9 cellular contexts compared by ENCODE assay signal in the genomic region with DNA sequence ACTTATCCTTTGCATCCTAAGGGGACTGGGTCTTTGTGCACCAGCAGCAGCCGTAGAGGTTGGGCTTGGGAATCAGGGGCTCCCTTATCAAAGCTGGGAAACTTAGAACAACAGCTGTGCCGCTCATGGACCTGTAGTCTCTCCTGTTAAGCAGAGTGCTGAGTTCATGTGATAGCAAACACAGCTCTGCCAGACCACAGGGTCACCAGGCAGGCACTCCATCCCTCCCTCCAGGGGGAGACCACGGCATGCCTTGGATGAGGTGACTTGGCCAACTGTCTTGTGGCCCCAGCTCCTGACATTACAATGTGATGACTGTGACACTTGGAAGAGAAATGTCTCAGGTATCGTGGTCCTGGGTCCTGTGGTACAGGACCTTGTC. TPM values are rescaled to one million over a fixed set of nuclear protein-coding genes. Genes with fewer than 3 reads are reported as not detected.
DNase-seq lines count a peak whose midpoint lies in the region; ATAC-seq and TF ChIP-seq lines count a peak whose summit lies in the region.
"Had no signal": no experiment of that assay in that cellular context is flagged by ENCODE, and none has a peak within 500 bp of the region (broad histone marks: within the 10 kb centered on the region; RNA-seq: fewer than 3 reads in every experiment).

No MANE protein-coding gene starts in this region.

- peak; percentile 58 for DNase-seq in activated CD8-positive, alpha-beta memory T cell treated with anti-CD3 and anti-CD28 coated beads for 24 hours
- DNase-seq in activated CD8-positive, alpha-beta memory T cell treated with anti-CD3 and anti-CD28 coated beads, Interleukin-2, amount 50 U/mL, for 4 hours = no peak
- no peak for DNase-seq in activated CD8-positive, alpha-beta T cell treated with anti-CD3 and anti-CD28 coated beads for 36 hours
- no peak for DNase-seq in kidney epithelial cell (ENCODE audit: low read depth)
- DNase-seq in testis = peak; percentile 13
- no peak for DNase-seq in cerebellar cortex (ENCODE audit: low spot score)
- DNase-seq in NCI-H2107 treated with DMSO at 0.1 percent for 48 hours (lab: John Stamatoyannopoulos, UW; ENCODE audit: unreplicated experiment) = no peak
- no peak for DNase-seq in NCI-H1105 treated with DMSO at 0.1 percent for 48 hours (lab: John Stamatoyannopoulos, UW)
- DNase-seq: cerebellar nuclear complex had no signal

- H3K4me3 ChIP-seq in kidney epithelial cell (ENCODE audit: low read depth, low read length) (no peak overlapping the region), testis (no peak overlapping the region)

- peak overlapping the region; percentile 88 for H3K27ac Mint-ChIP-seq in activated CD8-positive, alpha-beta T cell treated with anti-CD3 and anti-CD28 coated beads for 36 hours

- POLR2A ChIA-PET in activated CD8-positive, alpha-beta T cell treated with anti-CD3 and anti-CD28 coated beads for 36 hours (lab: Charles Lee) = interaction anchor here (0.8 to 1.8 kb wide), 11 partner anchors 10 to 83 kb away, joined by 3 to 5 read pairs (median 3); a partner anchor contains a TSS

- H3K9me3 Mint-ChIP-seq in activated CD8-positive, alpha-beta T cell treated with anti-CD3 and anti-CD28 coated beads for 36 hours = peaks cover 21% of the 10 kb centered on the region

- no peak for TF ChIP-seq POLR2A in testis (IDR thresholded peaks at IDR 0.05)

- H3K36me3 ChIP-seq in kidney epithelial cell (ENCODE audit: control insufficient read depth, insufficient read depth, low read length) (no peaks in the 10 kb centered on the region), testis (ENCODE audit: low read depth, missing control alignments) (no peaks in the 10 kb centered on the region)

- CTCF ChIA-PET in activated CD8-positive, alpha-beta T cell treated with anti-CD3 and anti-CD28 coated beads for 36 hours (lab: Charles Lee) = interaction anchor here (0.9 to 15.4 kb wide), 6 partner anchors 11 to 58 kb away, joined by 3 to 183 read pairs (median 6); no protein-coding TSS in a partner anchor

- no peak overlapping the region for H3K4me3 Mint-ChIP-seq in activated CD8-positive, alpha-beta T cell treated with anti-CD3 and anti-CD28 coated beads for 36 hours

- intact Hi-C loops in activated CD8-positive, alpha-beta T cell treated with anti-CD3 and anti-CD28 coated beads for 36 hours (cut with micrococcal nuclease) = no loop called here
- intact Hi-C loops in testis (cut with DNase I; ENCODE audit: low total_unique reads) = no loop called here

- 81 to 89% methylated on average over 3 to 4 of the region's 4 CpGs for WGBS in testis, 2 donors

- H3K36me3 Mint-ChIP-seq in activated CD8-positive, alpha-beta T cell treated with anti-CD3 and anti-CD28 coated beads for 36 hours (ENCODE audit: low read depth) = peaks cover 59% of the 10 kb centered on the region

- peaks cover 20% of the 10 kb centered on the region for H3K4me1 ChIP-seq in testis

- no peaks in the 10 kb centered on the region for H3K27me3 Mint-ChIP-seq in activated CD8-positive, alpha-beta T cell treated with anti-CD3 and anti-CD28 coated beads for 36 hours

- H3K27ac ChIP-seq in testis = no peak overlapping the region

- no peak for TF ChIP-seq CTCF in activated CD8-positive, alpha-beta T cell treated with anti-CD3 and anti-CD28 coated beads for 36 hours (IDR thresholded peaks at IDR 0.05)
- peak; percentile 4 for TF ChIP-seq CTCF in kidney epithelial cell (IDR thresholded peaks at IDR 0.05; ENCODE audit: insufficient read depth, low read length, poor library complexity, severe bottlenecking)
- TF ChIP-seq CTCF in testis (IDR thresholded peaks at IDR 0.05) = no peak

- H3K4me1 Mint-ChIP-seq in activated CD8-positive, alpha-beta T cell treated with anti-CD3 and anti-CD28 coated beads for 36 hours (ENCODE audit: low read depth) = peaks cover 87% of the 10 kb centered on the region

- H3K27me3 ChIP-seq in kidney epithelial cell (ENCODE audit: control insufficient read depth, insufficient read depth, low read length) = no peaks in the 10 kb centered on the region
- no peaks in the 10 kb centered on the region for H3K27me3 ChIP-seq in testis

- H3K9me3 ChIP-seq in testis = no peaks in the 10 kb centered on the region

- ATAC-seq in activated CD8-positive, alpha-beta T cell treated with anti-CD3 and anti-CD28 coated beads for 36 hours = no peak

RNA-seq across cellular contexts. Expression of a gene that starts 60.0 kb away (rescaled TPM):
- total RNA-seq in activated CD8-positive, alpha-beta T cell treated with anti-CD3 and anti-CD28 coated beads for 36 hours = 10 to 100 TPM; 89.6 to 99.5 TPM
- 15.3 and 16.0 TPM in 2 replicates for total RNA-seq in kidney epithelial cell
- total RNA-seq in testis = 10 to 100 TPM; 65.1 to 80.1 TPM
- polyA plus RNA-seq in testis (ENCODE audit: insufficient read depth, low read depth, low replicate concordance) = 66.7 TPM

Comparison
In these comparisons a context has a peak if more than half of its experiments do, and no peak if none do; other contexts are left out.
1. DNase-seq: peak in activated CD8-positive, alpha-beta memory T cell treated with anti-CD3 and anti-CD28 coated beads for 24 hours (single experiment) and testis (single experiment); none in activated CD8-positive, alpha-beta memory T cell treated with anti-CD3 and anti-CD28 coated beads, Interleukin-2, amount 50 U/mL, for 4 hours (single experiment), activated CD8-positive, alpha-beta T cell treated with anti-CD3 and anti-CD28 coated beads for 36 hours (single experiment), kidney epithelial cell (single experiment), cerebellar cortex (single experiment), NCI-H2107 treated with DMSO at 0.1 percent for 48 hours (single experiment) and NCI-H1105 treated with DMSO at 0.1 percent for 48 hours (single experiment).